ENCODE assay signal across 21 cellular contexts in the genomic region with DNA sequence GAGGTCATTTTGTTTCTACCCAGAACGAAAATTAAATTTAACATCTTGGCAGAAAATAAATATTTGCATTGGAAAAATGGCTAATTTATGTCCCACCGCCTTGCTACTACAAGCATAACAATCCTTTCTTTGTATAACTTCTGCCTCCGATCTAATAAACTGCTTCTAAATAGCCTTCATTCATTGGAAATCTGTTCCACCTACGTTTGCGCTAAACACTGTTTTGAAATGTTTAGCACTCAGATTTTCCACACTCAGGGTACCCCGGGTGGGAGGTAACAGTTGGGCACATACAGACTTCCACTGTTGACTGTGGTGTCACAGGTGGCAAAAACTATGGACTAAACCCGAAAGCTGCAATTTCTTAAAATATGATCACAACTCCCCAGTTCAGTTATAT.
"Had no signal": no experiment of that assay in that cellular context is flagged by ENCODE, and none has a peak within 500 bp of the region (broad histone marks: within the 10 kb centered on the region; RNA-seq: fewer than 3 reads in every experiment).

No MANE protein-coding gene starts in this region.

- H3K27me3 Mint-ChIP-seq: activated naive CD8-positive, alpha-beta T cell; effector memory CD8-positive, alpha-beta T cell; natural killer cell treated with Interleukin-12 subunit alpha and Interleukin-12 subunit beta and Interleukin-15 and Interleukin-18, amount 100 ng/mL, for 72 hours; stimulated activated naive CD8-positive, alpha-beta T cell treated with anti-CD3 and anti-CD28 coated beads, Interleukin-15, amount 100 ng/mL, for 72 hours had no signal

- H3K4me1 ChIP-seq: prostate gland, right atrium auricular region, upper lobe of right lung had no signal

- H3K9me3 Mint-ChIP-seq: natural killer cell treated with Interleukin-12 subunit alpha and Interleukin-12 subunit beta and Interleukin-15 and Interleukin-18, amount 100 ng/mL, for 72 hours; stimulated activated naive CD8-positive, alpha-beta T cell treated with anti-CD3 and anti-CD28 coated beads, Interleukin-15, amount 100 ng/mL, for 72 hours had no signal

- ATAC-seq: effector memory CD8-positive, alpha-beta T cell; natural killer cell treated with Interleukin-12 subunit alpha and Interleukin-12 subunit beta and Interleukin-15 and Interleukin-18, amount 100 ng/mL, for 72 hours; stimulated activated naive CD8-positive, alpha-beta T cell treated with anti-CD3 and anti-CD28 coated beads, Interleukin-15, amount 100 ng/mL, for 72 hours; upper lobe of right lung had no signal

- H3K9me3 ChIP-seq: esophagus squamous epithelium, prostate gland, right atrium auricular region, thoracic aorta, upper lobe of right lung had no signal

- H3K27me3 ChIP-seq: esophagus squamous epithelium, right atrium auricular region, upper lobe of right lung had no signal

- H3K4me3 Mint-ChIP-seq: activated naive CD8-positive, alpha-beta T cell; effector memory CD8-positive, alpha-beta T cell; natural killer cell treated with Interleukin-12 subunit alpha and Interleukin-12 subunit beta and Interleukin-15 and Interleukin-18, amount 100 ng/mL, for 72 hours; stimulated activated naive CD8-positive, alpha-beta T cell treated with anti-CD3 and anti-CD28 coated beads, Interleukin-15, amount 100 ng/mL, for 72 hours had no signal

- DNase-seq: activated CD4-positive, alpha-beta T cell treated with anti-CD3 and anti-CD28 coated beads, Interleukin-2, amount 50 U/mL, for 4 hours; activated gamma-delta T cell; dermis blood vessel endothelial cell; effector memory CD8-positive, alpha-beta T cell; esophagus squamous epithelium; glutamatergic neuron; hypothalamus; islet precursor cell; stimulated activated CD4-positive, alpha-beta T cell treated with anti-CD3 and anti-CD28 coated beads, Interleukin-15, amount 100 ng/mL, for 24 hours; stimulated activated CD4-positive, alpha-beta T cell treated with anti-CD3 and anti-CD28 coated beads, Interleukin-2, amount 100 ng/mL, for 48 hours; stimulated activated naive CD8-positive, alpha-beta T cell treated with anti-CD3 and anti-CD28 coated beads, Interleukin-15, amount 100 ng/mL, for 72 hours; SW 1271; T-helper 2 cell; upper lobe of right lung; WERI-Rb-1 had no signal

- H3K36me3 ChIP-seq: prostate gland, right atrium auricular region, thoracic aorta, WERI-Rb-1 had no signal

- H3K27ac ChIP-seq: esophagus squamous epithelium, prostate gland, right atrium auricular region, thoracic aorta, upper lobe of right lung, WERI-Rb-1 had no signal

- H3K4me1 Mint-ChIP-seq: stimulated activated naive CD8-positive, alpha-beta T cell treated with anti-CD3 and anti-CD28 coated beads, Interleukin-15, amount 100 ng/mL, for 72 hours had no signal

- H3K27ac Mint-ChIP-seq: activated naive CD8-positive, alpha-beta T cell; effector memory CD8-positive, alpha-beta T cell; natural killer cell treated with Interleukin-12 subunit alpha and Interleukin-12 subunit beta and Interleukin-15 and Interleukin-18, amount 100 ng/mL, for 72 hours; stimulated activated naive CD8-positive, alpha-beta T cell treated with anti-CD3 and anti-CD28 coated beads, Interleukin-15, amount 100 ng/mL, for 72 hours had no signal

- H3K36me3 Mint-ChIP-seq: activated naive CD8-positive, alpha-beta T cell; natural killer cell treated with Interleukin-12 subunit alpha and Interleukin-12 subunit beta and Interleukin-15 and Interleukin-18, amount 100 ng/mL, for 72 hours had no signal

- H3K4me3 ChIP-seq: esophagus squamous epithelium, lung, prostate gland, right atrium auricular region, thoracic aorta, upper lobe of right lung had no signal
